In the genomic region with DNA sequence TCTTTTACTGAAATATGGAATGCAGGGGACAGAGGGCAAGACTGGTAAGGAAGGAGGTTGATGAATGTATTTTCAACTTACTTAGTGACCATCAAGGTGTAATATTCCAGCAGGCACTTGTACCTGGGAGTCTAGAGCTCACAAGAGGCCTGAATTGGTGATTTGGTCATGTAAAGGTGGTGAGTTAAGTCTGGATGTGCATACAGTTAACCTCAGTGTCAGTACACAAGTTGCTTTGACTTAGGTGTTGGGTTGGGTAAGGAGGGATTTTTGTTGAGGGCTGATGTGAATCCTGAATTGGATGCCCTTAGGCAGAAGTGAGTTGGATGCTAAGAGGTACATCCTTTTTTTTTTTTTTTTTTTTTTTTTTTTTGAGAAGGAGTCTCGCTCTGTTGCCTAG, we compare ENCODE assay signal across 14 cellular contexts. TPM values are rescaled to one million over a fixed set of nuclear protein-coding genes. Genes with fewer than 3 reads are reported as not detected.
DNase-seq lines count a peak whose midpoint lies in the region; ATAC-seq and TF ChIP-seq lines count a peak whose summit lies in the region.
"Had no signal": no experiment of that assay in that cellular context is flagged by ENCODE, and none has a peak within 500 bp of the region (broad histone marks: within the 10 kb centered on the region; RNA-seq: fewer than 3 reads in every experiment).

No MANE protein-coding gene starts in this region.

- H3K9me3 Mint-ChIP-seq in activated T-cell treated with anti-CD3 and anti-CD28 coated beads, Interleukin-2, amount 50 U/mL, for 4 hours = no peaks in the 10 kb centered on the region
- H3K9me3 Mint-ChIP-seq in activated CD8-positive, alpha-beta T cell treated with anti-CD3 and anti-CD28 coated beads for 36 hours = peaks cover 3% of the 10 kb centered on the region
- H3K9me3 Mint-ChIP-seq in endothelial cell (ENCODE audit: unreplicated experiment) = no peaks in the 10 kb centered on the region
- H3K9me3 Mint-ChIP-seq: GM23338, HFFc6 had no signal

- H3K4me3 Mint-ChIP-seq in activated T-cell treated with anti-CD3 and anti-CD28 coated beads, Interleukin-2, amount 50 U/mL, for 4 hours = no peak overlapping the region
- no peak overlapping the region for H3K4me3 Mint-ChIP-seq in activated CD8-positive, alpha-beta T cell treated with anti-CD3 and anti-CD28 coated beads for 36 hours
- peak overlapping the region; percentile 0 for H3K4me3 Mint-ChIP-seq in endothelial cell (ENCODE audit: unreplicated experiment)
- H3K4me3 Mint-ChIP-seq: GM23338, HFFc6 had no signal

- CTCF ChIA-PET in activated CD8-positive, alpha-beta T cell treated with anti-CD3 and anti-CD28 coated beads for 36 hours (lab: Charles Lee) = no interaction called here

- POLR2A ChIA-PET in activated CD8-positive, alpha-beta T cell treated with anti-CD3 and anti-CD28 coated beads for 36 hours (lab: Charles Lee) = interaction anchor here (0.7 kb wide), 1 partner anchor 33 kb away, joined by 3 read pairs; no protein-coding TSS in a partner anchor

- peak; percentile 9 to 11 for ATAC-seq in activated T-cell treated with anti-CD3 and anti-CD28 coated beads, Interleukin-2, amount 50 U/mL, for 4 hours
- ATAC-seq in activated CD8-positive, alpha-beta T cell treated with anti-CD3 and anti-CD28 coated beads for 36 hours = no peak
- no peak for ATAC-seq in GM21447 (IDR thresholded peaks at IDR 0.05; ENCODE audit: unreplicated experiment)
- ATAC-seq: GM23338 had no signal

- no peaks in the 10 kb centered on the region for H3K27me3 Mint-ChIP-seq in activated T-cell treated with anti-CD3 and anti-CD28 coated beads, Interleukin-2, amount 50 U/mL, for 4 hours (ENCODE audit: low read depth)
- H3K27me3 Mint-ChIP-seq in activated CD8-positive, alpha-beta T cell treated with anti-CD3 and anti-CD28 coated beads for 36 hours = no peaks in the 10 kb centered on the region
- H3K27me3 Mint-ChIP-seq in endothelial cell (ENCODE audit: unreplicated experiment) = peaks cover 6% of the 10 kb centered on the region

- DNase-seq in activated T-cell treated with anti-CD3 and anti-CD28 coated beads, Interleukin-2, amount 50 U/mL, for 4 hours = no peak
- DNase-seq in activated T-cell treated with anti-CD3 and anti-CD28 coated beads, Interleukin-2, amount 50 U/mL, for 1 hour = no peak
- DNase-seq in ELF-1 (ENCODE audit: low read depth, low spot score) (peak; percentile 31), endothelial cell (ENCODE audit: low spot score) (no peak), T-helper 1 cell (no peak), DMS 273 (lab: John Stamatoyannopoulos, UW; ENCODE audit: unreplicated experiment) (no peak)
- DNase-seq in activated CD8-positive, alpha-beta T cell treated with anti-CD3 and anti-CD28 coated beads for 36 hours = no peak
- DNase-seq: AML-193, HFFc6, Karpas-422, NCI-H187 treated with DMSO at 0.1 percent for 48 hours, NCI-H446 had no signal

- peak overlapping the region; percentile 53 for H3K27ac Mint-ChIP-seq in activated CD8-positive, alpha-beta T cell treated with anti-CD3 and anti-CD28 coated beads for 36 hours
- H3K27ac Mint-ChIP-seq in endothelial cell (ENCODE audit: unreplicated experiment) = peak overlapping the region; percentile 48
- H3K27ac Mint-ChIP-seq: GM23338 had no signal

- intact Hi-C loops in activated CD8-positive, alpha-beta T cell treated with anti-CD3 and anti-CD28 coated beads for 36 hours (cut with micrococcal nuclease) = no loop called here

- peaks cover 12% of the 10 kb centered on the region for H3K36me3 Mint-ChIP-seq in activated T-cell treated with anti-CD3 and anti-CD28 coated beads, Interleukin-2, amount 50 U/mL, for 4 hours (ENCODE audit: insufficient read depth)
- peaks cover 36% of the 10 kb centered on the region for H3K36me3 Mint-ChIP-seq in activated CD8-positive, alpha-beta T cell treated with anti-CD3 and anti-CD28 coated beads for 36 hours (ENCODE audit: low read depth)
- peaks cover 4% of the 10 kb centered on the region for H3K36me3 Mint-ChIP-seq in endothelial cell (ENCODE audit: low read depth, unreplicated experiment)

- TF ChIP-seq CTCF in activated CD8-positive, alpha-beta T cell treated with anti-CD3 and anti-CD28 coated beads for 36 hours (IDR thresholded peaks at IDR 0.05) = no peak
- TF ChIP-seq CTCF in endothelial cell (IDR thresholded peaks at IDR 0.05; ENCODE audit: unreplicated experiment) = no peak

- H3K4me1 Mint-ChIP-seq in activated T-cell treated with anti-CD3 and anti-CD28 coated beads, Interleukin-2, amount 50 U/mL, for 4 hours (ENCODE audit: low read depth) = peaks cover 54% of the 10 kb centered on the region
- peaks cover 55% of the 10 kb centered on the region for H3K4me1 Mint-ChIP-seq in activated CD8-positive, alpha-beta T cell treated with anti-CD3 and anti-CD28 coated beads for 36 hours (ENCODE audit: low read depth)
- peaks cover 22% of the 10 kb centered on the region for H3K4me1 Mint-ChIP-seq in endothelial cell (ENCODE audit: unreplicated experiment)

RNA-seq across cellular contexts. Expression of gene SREK1, which starts 7.4 kb away (rescaled TPM):
- 10 to 100 TPM; 53.5 to 57.3 (median 57.0) TPM for total RNA-seq in activated T-cell treated with anti-CD3 and anti-CD28 coated beads, Interleukin-2, amount 50 U/mL, for 4 hours
- 10 to 100 TPM; 53.9 to 60.2 TPM for total RNA-seq in activated CD8-positive, alpha-beta T cell treated with anti-CD3 and anti-CD28 coated beads for 36 hours
- 68.2 TPM for total RNA-seq in endothelial cell (ENCODE audit: unreplicated experiment)

Comparison
In these comparisons a context has a peak if more than half of its experiments do, and no peak if none do; other contexts are left out.
1. ATAC-seq: peak in activated T-cell treated with anti-CD3 and anti-CD28 coated beads, Interleukin-2, amount 50 U/mL, for 4 hours (2 of 2); none in activated CD8-positive, alpha-beta T cell treated with anti-CD3 and anti-CD28 coated beads for 36 hours (single experiment) and GM21447 (single experiment).